Comparison of ENCODE assay signal across 8 cellular contexts in genomic region chr1:92483442-92484170, GRCh38.
DNase-seq lines count a peak whose midpoint lies in the region; ATAC-seq lines count a peak whose summit lies in the region.

No MANE protein-coding gene starts in this region.

- H3K36me3 ChIP-seq in iPS-20b (ENCODE audit: insufficient read depth, low read depth, low read length): no peaks in the 10 kb centered on the region

- no peak overlapping the region for H3K27ac ChIP-seq in iPS-20b (ENCODE audit: low read length)

- H3K4me3 ChIP-seq in iPS-20b (ENCODE audit: low read length): peak overlapping the region; percentile 62

- H3K27me3 ChIP-seq in iPS-20b (ENCODE audit: insufficient read depth, low read length): peaks cover 100% of the 10 kb centered on the region

- ATAC-seq in GM18861 (IDR thresholded peaks at IDR 0.05; ENCODE audit: unreplicated experiment) (no peak), GM18873 (IDR thresholded peaks at IDR 0.05; ENCODE audit: low FRiP score, unreplicated experiment) (no peak)

- DNase-seq in NCI-H748 (lab: John Stamatoyannopoulos, UW; ENCODE audit: unreplicated experiment): peak; percentile 53
- no peak for DNase-seq in NCI-H748 treated with DMSO at 0.1 percent for 48 hours (lab: John Stamatoyannopoulos, UW)
- peak; percentile 67 for DNase-seq in NCI-H510A (lab: John Stamatoyannopoulos, UW)
- DNase-seq in activated T-cell treated with anti-CD3 and anti-CD28 coated beads for 1 hour (ENCODE audit: low read depth): peak; percentile 22
- DNase-seq in stimulated activated CD4-positive, alpha-beta T cell treated with anti-CD3 and anti-CD28 coated beads, Interleukin-4, amount 100 ng/mL, for 1 hour: peak; percentile 82

- H3K9me3 ChIP-seq in iPS-20b (ENCODE audit: insufficient read depth, low read depth, low read length): peaks cover 7% of the 10 kb centered on the region; the same call in 1 of the 2 replicates

- H3K9ac ChIP-seq in iPS-20b (ENCODE audit: low read depth, low read length): no peak overlapping the region

- peaks cover 11% of the 10 kb centered on the region; the same call in 1 of the 2 replicates for H3K4me1 ChIP-seq in iPS-20b (ENCODE audit: insufficient read depth, low read length)
